In the genomic region with DNA sequence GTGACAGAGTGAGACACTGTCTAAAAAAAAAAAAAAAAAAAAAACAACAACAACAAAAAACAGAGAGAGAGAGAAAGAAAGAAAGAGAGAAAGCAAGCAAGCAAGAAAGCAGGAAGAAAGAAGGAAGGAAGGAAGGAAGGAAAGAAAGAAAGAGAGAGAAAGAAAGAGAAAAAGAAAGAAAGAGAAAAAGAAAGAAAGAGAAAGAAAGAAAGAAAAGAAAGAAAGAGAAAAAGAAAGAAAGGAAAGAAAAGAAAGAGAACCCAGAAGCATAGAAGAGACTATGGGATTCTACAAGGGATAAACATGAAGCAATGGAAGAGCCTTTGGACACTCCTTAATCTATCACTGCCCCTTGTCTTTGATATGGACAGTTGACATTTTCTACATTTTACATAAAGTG, we compare ENCODE assay signal across 37 cellular contexts.
DNase-seq lines count a peak whose midpoint lies in the region; ATAC-seq, FAIRE-seq and TF ChIP-seq lines count a peak whose summit lies in the region.
"Had no signal": no experiment of that assay in that cellular context is flagged by ENCODE, and none has a peak within 500 bp of the region (broad histone marks: within the 10 kb centered on the region; RNA-seq: fewer than 3 reads in every experiment).

No MANE protein-coding gene starts in this region.

- TF ChIP-seq CTCF in HEK293 (tag by site-specific recombination; IDR thresholded peaks at IDR 0.05) = no peak
- TF ChIP-seq CTCF in K562 (IDR thresholded peaks at IDR 0.05 in 2 of 3, conservative IDR thresholded peaks at IDR 0.05 in 1 of 3; ENCODE audit: insufficient read depth in 2 of 3, low read depth in 1 of 3, low read length in 3 of 3) = no peak
- TF ChIP-seq CTCF in nephron progenitor cell (IDR thresholded peaks at IDR 0.05) = no peak

- FAIRE-seq in K562 (lab: Jason Lieb, UNC) = no peak
- FAIRE-seq: A204.1, A549, D721Med had no signal

- H3K4me3 Mint-ChIP-seq in activated T-cell treated with anti-CD3 and anti-CD28 coated beads, Interleukin-2, amount 50 U/mL, for 72 hours = no peak overlapping the region
- H3K4me3 Mint-ChIP-seq in activated T-cell treated with anti-CD3 and anti-CD28 coated beads, Interleukin-2, amount 50 U/mL, for 24 hours = no peak overlapping the region
- no peak overlapping the region for H3K4me3 Mint-ChIP-seq in nephron progenitor cell
- H3K4me3 Mint-ChIP-seq: B cell; CD14-positive monocyte; CD4-positive, alpha-beta memory T cell; CD4-positive, alpha-beta T cell; CD8-positive, alpha-beta memory T cell; CD8-positive, alpha-beta T cell had no signal

- no peak overlapping the region for H2AFZ ChIP-seq in K562 (ENCODE audit: low read depth, low read length)

- H3K9ac ChIP-seq in K562 (ENCODE audit: insufficient read depth in 1 of 2, low read depth in 2 of 2, low read length in 2 of 2) = no peak overlapping the region
- H3K9ac ChIP-seq: BLaER1; BLaER1 treated with 17β-estradiol and CSF1 and Interleukin-3, amounts not matched to agents 10 nM and 100 nM had no signal

- no peak for TF ChIP-seq POLR2A in K562 (conservative IDR thresholded peaks at IDR 0.05)

- H3K36me3 ChIP-seq in HEK293 (ENCODE audit: control insufficient read depth in 2 of 2, insufficient read depth in 1 of 2, low read length in 2 of 2) (no peaks in the 10 kb centered on the region), K562 (ENCODE audit: control insufficient read depth, insufficient read depth, low read length) (no peaks in the 10 kb centered on the region)
- H3K36me3 ChIP-seq: BE2C; BLaER1; BLaER1 treated with 17β-estradiol and CSF1 and Interleukin-3, amounts not matched to agents 10 nM and 100 nM had no signal

- TF ChIP-seq EP300 in K562 (IDR thresholded peaks at IDR 0.05; ENCODE audit: low read length) = no peak

- POLR2A ChIA-PET in HEK293 (lab: Yijun Ruan, JAX) (no interaction called here), K562 (lab: Yijun Ruan, JAX) (no interaction called here)

- H3K27me3 Mint-ChIP-seq in activated T-cell treated with anti-CD3 and anti-CD28 coated beads, Interleukin-2, amount 50 U/mL, for 72 hours (ENCODE audit: low read depth) = peaks cover 18% of the 10 kb centered on the region
- H3K27me3 Mint-ChIP-seq in activated T-cell treated with anti-CD3 and anti-CD28 coated beads, Interleukin-2, amount 50 U/mL, for 24 hours = peaks cover 21% of the 10 kb centered on the region
- H3K27me3 Mint-ChIP-seq in nephron progenitor cell (ENCODE audit: low read depth, poor library complexity) = peaks cover 3% of the 10 kb centered on the region

- CTCF ChIA-PET in HEK293 (lab: Yijun Ruan, JAX) = interaction anchor here (1.0 kb wide), 1 partner anchor 15 kb away, joined by 5 read pairs; no protein-coding TSS in a partner anchor
- CTCF ChIA-PET in K562 (lab: Yijun Ruan, JAX; ENCODE audit: low intra/inter-chr PET ratio) = interaction anchor here (0.6 kb wide), 1 partner anchor 1712 kb away, joined by 3 read pairs; no protein-coding TSS in a partner anchor

- intact Hi-C loops in K562 (cut with micrococcal nuclease) = no loop called here

- H3K79me2 ChIP-seq in K562 (ENCODE audit: control insufficient read depth, insufficient read depth, low read length) = no peaks in the 10 kb centered on the region

- H3K9me3 Mint-ChIP-seq in activated T-cell treated with anti-CD3 and anti-CD28 coated beads, Interleukin-2, amount 50 U/mL, for 72 hours = no peaks in the 10 kb centered on the region
- no peaks in the 10 kb centered on the region for H3K9me3 Mint-ChIP-seq in activated T-cell treated with anti-CD3 and anti-CD28 coated beads, Interleukin-2, amount 50 U/mL, for 24 hours
- H3K9me3 Mint-ChIP-seq in nephron progenitor cell = peaks cover 6% of the 10 kb centered on the region
- H3K9me3 Mint-ChIP-seq: CD4-positive, alpha-beta T cell; CD8-positive, alpha-beta T cell had no signal

- ATAC-seq in activated T-cell treated with anti-CD3 and anti-CD28 coated beads, Interleukin-2, amount 50 U/mL, for 72 hours (replicated peaks in 1 of 2) = no peak
- no peak for ATAC-seq in K562
- ATAC-seq: A549; CD8-positive, alpha-beta T cell had no signal

- H3K9me3 ChIP-seq in HEK293 (ENCODE audit: control insufficient read depth, insufficient read depth, low read depth, low read length) (no peaks in the 10 kb centered on the region), K562 (replicated peaks; ENCODE audit: control insufficient read depth, insufficient read depth, low read depth, low read length) (no peaks in the 10 kb centered on the region)
- H3K9me3 ChIP-seq: A549, BE2C, Caco-2 had no signal

- H3K4me2 ChIP-seq in K562 (ENCODE audit: insufficient read depth, low read length) = no peak overlapping the region
- H3K4me2 ChIP-seq: A549; BLaER1; BLaER1 treated with 17β-estradiol and CSF1 and Interleukin-3, amounts not matched to agents 10 nM and 100 nM had no signal

- no peaks in the 10 kb centered on the region for H3K4me1 Mint-ChIP-seq in activated T-cell treated with anti-CD3 and anti-CD28 coated beads, Interleukin-2, amount 50 U/mL, for 72 hours (ENCODE audit: low read depth)
- no peaks in the 10 kb centered on the region for H3K4me1 Mint-ChIP-seq in activated T-cell treated with anti-CD3 and anti-CD28 coated beads, Interleukin-2, amount 50 U/mL, for 24 hours (ENCODE audit: low read depth)
- peaks cover 32% of the 10 kb centered on the region for H3K4me1 Mint-ChIP-seq in nephron progenitor cell
- H3K4me1 Mint-ChIP-seq: B cell; CD4-positive, alpha-beta memory T cell; CD4-positive, CD25-positive, alpha-beta regulatory T cell; CD8-positive, alpha-beta memory T cell had no signal

- TF ChIP-seq RAD21 in K562 (CRISPR knock-in tag; conservative IDR thresholded peaks at IDR 0.05 in 1 of 2, IDR thresholded peaks at IDR 0.05 in 1 of 2) = no peak

- in situ Hi-C loops in K562 (cut with MboI) = no loop called here

- no peaks in the 10 kb centered on the region for H3K9me1 ChIP-seq in K562 (ENCODE audit: control insufficient read depth, insufficient read depth, low read length)

- no peaks in the 10 kb centered on the region for H3K36me3 Mint-ChIP-seq in activated T-cell treated with anti-CD3 and anti-CD28 coated beads, Interleukin-2, amount 50 U/mL, for 72 hours (ENCODE audit: insufficient read depth in 2 of 2)
- no peaks in the 10 kb centered on the region for H3K36me3 Mint-ChIP-seq in activated T-cell treated with anti-CD3 and anti-CD28 coated beads, Interleukin-2, amount 50 U/mL, for 24 hours (ENCODE audit: low read depth)
- no peaks in the 10 kb centered on the region for H3K36me3 Mint-ChIP-seq in nephron progenitor cell (ENCODE audit: low read depth)
- H3K36me3 Mint-ChIP-seq: CD14-positive monocyte; CD4-positive, alpha-beta memory T cell; CD4-positive, CD25-positive, alpha-beta regulatory T cell; CD8-positive, alpha-beta memory T cell; CD8-positive, alpha-beta T cell had no signal

- BruUV-seq in K562 (replicated peaks; lab: Mats Ljungman, UMichigan) = no TSS peak

- no peaks in the 10 kb centered on the region for H4K20me1 ChIP-seq in K562 (replicated peaks; ENCODE audit: control insufficient read depth, insufficient read depth, low read length)
- H4K20me1 ChIP-seq: BLaER1; BLaER1 treated with 17β-estradiol and CSF1 and Interleukin-3, amounts not matched to agents 10 nM and 100 nM had no signal

- H3K4me3 ChIP-seq in HEK293 (ENCODE audit: low read depth, low read length) (no peak overlapping the region), K562 (no peak overlapping the region)
- H3K4me3 ChIP-seq: A549; BLaER1; BLaER1 treated with 17β-estradiol and CSF1 and Interleukin-3, amounts not matched to agents 10 nM and 100 nM had no signal

- no peaks in the 10 kb centered on the region for H3K4me1 ChIP-seq in HEK293 (ENCODE audit: control insufficient read depth, insufficient read depth, low read length)
- H3K4me1 ChIP-seq in K562 (replicated peaks in 1 of 2; ENCODE audit: control insufficient read depth in 2 of 2, insufficient read depth in 2 of 2, low read length in 2 of 2) = no peaks in the 10 kb centered on the region
- H3K4me1 ChIP-seq: A549, BE2C, Caco-2 had no signal

- H3K27ac ChIP-seq in HEK293 (ENCODE audit: extremely low read depth, low read depth, low read length) (no peak overlapping the region), K562 (ENCODE audit: extremely low read depth, low read depth, low read length) (no peak overlapping the region)
- H3K27ac ChIP-seq: 22Rv1; A549; BLaER1; BLaER1 treated with 17β-estradiol and CSF1 and Interleukin-3, amounts not matched to agents 10 nM and 100 nM; C4-2B had no signal

- no peak for DNase-seq in activated T-cell treated with anti-CD3 and anti-CD28 coated beads, Interleukin-2, amount 50 U/mL, for 72 hours
- no peak for DNase-seq in activated T-cell treated with anti-CD3 and anti-CD28 coated beads, Interleukin-2, amount 50 U/mL, for 24 hours
- DNase-seq in K562 (ENCODE audit: extremely low read depth in 1 of 4, low spot score in 3 of 4) = no peak
- DNase-seq in nephron progenitor cell = no peak
- DNase-seq in activated CD8-positive, alpha-beta memory T cell treated with anti-CD3 and anti-CD28 coated beads, Interleukin-2, amount 50 U/mL, for 48 hours = no peak
- no peak for DNase-seq in COLO829 (ENCODE audit: low spot score)
- DNase-seq in RPMI8226 = no peak
- DNase-seq: 8988T; ACHN; AML-193; BE2C; C1 segment of cervical spinal cord; Caco-2; Calu3; CD4-positive, alpha-beta memory T cell; CD4-positive, alpha-beta T cell; CD4-positive, CD25-positive, alpha-beta regulatory T cell; CD8-positive, alpha-beta memory T cell; CD8-positive, alpha-beta T cell; COR-L47; DMS 273 treated with DMSO at 0.1 percent for 48 hours; DMS153; DMS53; DMS79; DMS79 treated with DMSO at 0.1 percent for 48 hours; DND-41; EL had no signal

- peak overlapping the region; percentile 63 for H3K27ac Mint-ChIP-seq in activated T-cell treated with anti-CD3 and anti-CD28 coated beads, Interleukin-2, amount 50 U/mL, for 72 hours
- no peak overlapping the region for H3K27ac Mint-ChIP-seq in activated T-cell treated with anti-CD3 and anti-CD28 coated beads, Interleukin-2, amount 50 U/mL, for 24 hours
- H3K27ac Mint-ChIP-seq in nephron progenitor cell = peak overlapping the region; percentile 87
- H3K27ac Mint-ChIP-seq: B cell; CD4-positive, alpha-beta memory T cell; CD4-positive, alpha-beta T cell; CD4-positive, CD25-positive, alpha-beta regulatory T cell; CD8-positive, alpha-beta memory T cell; CD8-positive, alpha-beta T cell had no signal

- H3K27me3 ChIP-seq in K562 (ENCODE audit: control insufficient read depth in 2 of 2, insufficient read depth in 2 of 2, low read length in 2 of 2) = no peaks in the 10 kb centered on the region; a peak in 1 of 5 replicates
- H3K27me3 ChIP-seq: BE2C; BLaER1; BLaER1 treated with 17β-estradiol and CSF1 and Interleukin-3, amounts not matched to agents 10 nM and 100 nM had no signal

TF ChIP-seq in HEK293, 187 proteins besides CTCF, POLR2A, EP300 and RAD21 (continues in another document):
- peak; percentile 73 for TF ChIP-seq ZNF366 (tag by site-specific recombination; conservative IDR thresholded peaks at IDR 0.05)
